ENCODE assay signal across 17 cellular contexts in the genomic region with DNA sequence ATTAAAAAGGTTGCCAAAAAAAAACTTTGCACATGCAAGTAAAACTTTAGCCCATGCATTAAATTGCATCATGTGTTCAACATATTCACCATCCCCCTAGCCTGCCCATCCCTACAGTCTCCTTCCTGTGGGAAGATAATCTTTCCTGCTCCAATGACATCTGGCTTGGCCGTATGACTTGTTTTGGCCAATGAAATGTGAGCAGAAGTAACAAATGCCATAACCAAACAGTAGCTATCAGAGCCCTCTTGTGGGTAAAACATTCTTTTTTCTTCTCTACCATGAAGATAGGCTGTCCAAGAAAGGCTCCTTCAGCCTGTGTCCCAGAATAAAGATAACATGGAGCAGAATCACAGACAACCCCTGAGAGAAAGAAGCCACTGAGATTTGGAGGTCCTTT. TPM values are rescaled to one million over a fixed set of nuclear protein-coding genes. Genes with fewer than 3 reads are reported as not detected.
"Had no signal": no experiment of that assay in that cellular context is flagged by ENCODE, and none has a peak within 500 bp of the region (broad histone marks: within the 10 kb centered on the region; RNA-seq: fewer than 3 reads in every experiment).

No MANE protein-coding gene starts in this region.

- H3K36me3 Mint-ChIP-seq: activated naive CD4-positive, alpha-beta T cell treated with anti-CD3 and anti-CD28 coated beads, Interleukin-2, amount 50 U/mL, for 72 hours; stimulated activated naive B cell treated with anti-CD40 and anti-IgM and Interleukin-4, amounts not matched to agents 10 μg/mL and 1 μg/mL and 100 μg/mL, for 72 hours had no signal

- ATAC-seq: activated CD8-positive, alpha-beta T cell treated with anti-CD3 and anti-CD28 coated beads, Interleukin-2, amount 10 ng/mL, durations not matched to agents 7 days and 5 days; activated naive CD4-positive, alpha-beta T cell treated with anti-CD3 and anti-CD28 coated beads, Interleukin-2, amount 50 U/mL, for 72 hours; gastroesophageal sphincter; stimulated activated naive B cell treated with anti-CD40 and anti-IgM and Interleukin-4, amounts not matched to agents 10 μg/mL and 1 μg/mL and 100 μg/mL, for 72 hours had no signal

- H3K4me1 Mint-ChIP-seq: activated B cell treated with CpG ODN at 0.5 μM for 24 hours; activated CD4-positive, alpha-beta T cell treated with anti-CD3 and anti-CD28 coated beads, Interleukin-2, amount 10 ng/mL, durations not matched to agents 24 days and 14 days; nephron; stimulated activated naive B cell treated with anti-CD40 and anti-IgM and Interleukin-4, amounts not matched to agents 10 μg/mL and 1 μg/mL and 100 μg/mL, for 72 hours had no signal

- DNase-seq: activated B cell treated with CpG ODN at 0.5 μM for 24 hours; activated CD4-positive, alpha-beta T cell treated with anti-CD3 and anti-CD28 coated beads, Interleukin-2, amount 10 ng/mL, durations not matched to agents 24 days and 14 days; activated CD8-positive, alpha-beta memory T cell treated with anti-CD3 and anti-CD28 coated beads, Interleukin-2, amount 50 U/mL, for 4 hours; activated CD8-positive, alpha-beta T cell treated with anti-CD3 and anti-CD28 coated beads, Interleukin-2, amount 10 ng/mL, durations not matched to agents 7 days and 5 days; activated gamma-delta T cell; activated T-cell treated with anti-CD3 and anti-CD28 coated beads, Interleukin-2, amount 50 U/mL, for 48 hours; erythroblast; islet precursor cell; left ventricle myocardium inferior; mesenchymal stem cell; nucleus accumbens; stimulated activated CD4-positive, alpha-beta T cell treated with anti-CD3 and anti-CD28 coated beads, Interleukin-2, amount 100 ng/mL, for 48 hours; stimulated activated naive B cell treated with anti-CD40 and anti-IgM and Interleukin-4, amounts not matched to agents 10 μg/mL and 1 μg/mL and 100 μg/mL, for 72 hours; tibial artery had no signal

- H3K27ac Mint-ChIP-seq: activated B cell treated with CpG ODN at 0.5 μM for 24 hours; activated CD4-positive, alpha-beta T cell treated with anti-CD3 and anti-CD28 coated beads, Interleukin-2, amount 10 ng/mL, durations not matched to agents 24 days and 14 days; activated CD8-positive, alpha-beta T cell treated with anti-CD3 and anti-CD28 coated beads, Interleukin-2, amount 10 ng/mL, durations not matched to agents 7 days and 5 days; activated naive CD4-positive, alpha-beta T cell treated with anti-CD3 and anti-CD28 coated beads, Interleukin-2, amount 50 U/mL, for 72 hours; nephron; stimulated activated naive B cell treated with anti-CD40 and anti-IgM and Interleukin-4, amounts not matched to agents 10 μg/mL and 1 μg/mL and 100 μg/mL, for 72 hours had no signal

- H3K9me3 Mint-ChIP-seq: activated B cell treated with CpG ODN at 0.5 μM for 24 hours; activated CD4-positive, alpha-beta T cell treated with anti-CD3 and anti-CD28 coated beads, Interleukin-2, amount 10 ng/mL, durations not matched to agents 24 days and 14 days; activated naive CD4-positive, alpha-beta T cell treated with anti-CD3 and anti-CD28 coated beads, Interleukin-2, amount 50 U/mL, for 72 hours; nephron had no signal

- H3K4me3 Mint-ChIP-seq: activated B cell treated with CpG ODN at 0.5 μM for 24 hours; activated CD4-positive, alpha-beta T cell treated with anti-CD3 and anti-CD28 coated beads, Interleukin-2, amount 10 ng/mL, durations not matched to agents 24 days and 14 days; activated CD8-positive, alpha-beta T cell treated with anti-CD3 and anti-CD28 coated beads, Interleukin-2, amount 10 ng/mL, durations not matched to agents 7 days and 5 days; nephron; stimulated activated naive B cell treated with anti-CD40 and anti-IgM and Interleukin-4, amounts not matched to agents 10 μg/mL and 1 μg/mL and 100 μg/mL, for 72 hours had no signal

RNA-seq across cellular contexts. Expression of gene ERC2, which starts 15.2 kb away (rescaled TPM):
- total RNA-seq: activated B cell treated with CpG ODN at 0.5 μM for 24 hours; activated CD4-positive, alpha-beta T cell treated with anti-CD3 and anti-CD28 coated beads, Interleukin-2, amount 10 ng/mL, durations not matched to agents 24 days and 14 days; activated CD8-positive, alpha-beta T cell treated with anti-CD3 and anti-CD28 coated beads, Interleukin-2, amount 10 ng/mL, durations not matched to agents 7 days and 5 days had no signal
